In genomic region chr4:70688795-70689231, GRCh38 we compare ENCODE assay signal across 8 cellular contexts. TPM values are rescaled to one million over a fixed set of nuclear protein-coding genes. Genes with fewer than 3 reads are reported as not detected.
DNase-seq lines count a peak whose midpoint lies in the region; ATAC-seq and TF ChIP-seq lines count a peak whose summit lies in the region.

No MANE protein-coding gene starts in this region.

- peaks cover 40% of the 10 kb centered on the region for H3K36me3 Mint-ChIP-seq in Caco-2 (ENCODE audit: insufficient read depth, unreplicated experiment)

- H3K9me3 Mint-ChIP-seq in Caco-2 (ENCODE audit: unreplicated experiment) = no peaks in the 10 kb centered on the region

- H3K4me1 Mint-ChIP-seq in Caco-2 (ENCODE audit: low read depth, unreplicated experiment) = peaks cover 16% of the 10 kb centered on the region

- no peaks in the 10 kb centered on the region for H3K9me3 ChIP-seq in Caco-2
- no peaks in the 10 kb centered on the region for H3K9me3 ChIP-seq in prostate gland

- peak overlapping the region; percentile 96 for H3K4me3 Mint-ChIP-seq in Caco-2 (ENCODE audit: unreplicated experiment)

- peak overlapping the region; percentile 85 for H3K4me3 ChIP-seq in Caco-2 (ENCODE audit: low read depth, low read length)
- H3K4me3 ChIP-seq in fibroblast of villous mesenchyme (ENCODE audit: low read depth, low read length) = peak overlapping the region; percentile 99
- peak overlapping the region; percentile 65 to 82 for H3K4me3 ChIP-seq in prostate gland

- peak; percentile 0 for ATAC-seq in HG02840 (IDR thresholded peaks at IDR 0.05; ENCODE audit: low FRiP score, unreplicated experiment)
- no peak for ATAC-seq in GM18505 (IDR thresholded peaks at IDR 0.05; ENCODE audit: unreplicated experiment)
- no peak for ATAC-seq in GM19452 (IDR thresholded peaks at IDR 0.05; ENCODE audit: unreplicated experiment)

- H3K4me1 ChIP-seq in Caco-2 (peaks cover 6% of the 10 kb centered on the region; the same call in 1 of the 2 replicates), prostate gland (replicated peaks) (peaks cover 6% of the 10 kb centered on the region)

- no TSS peak for BruUV-seq in Caco-2 (replicated peaks; lab: Mats Ljungman, UMichigan)

- TF ChIP-seq POLR2A in prostate gland (IDR thresholded peaks at IDR 0.05) (no peak), GM18505 (IDR thresholded peaks at IDR 0.05; ENCODE audit: borderline replicate concordance, extremely low read depth, insufficient read depth, insufficient read length) (no peak)

- intact Hi-C loops in Caco-2 (cut with micrococcal nuclease; ENCODE audit: unreplicated experiment) (loop anchor here (1.0 to 5.0 kb wide), 5 partner anchors 15 to 304 kb away; partner anchors contain the start of gene DCK), prostate gland (cut with DNase I) (loop anchor here (2.0 to 10.0 kb wide), 2 partner anchors 16 to 146 kb away; partner anchors contain the start of gene GRSF1)

- peak overlapping the region; percentile 88 to 95 for H3K27ac ChIP-seq in prostate gland

- TF ChIP-seq CTCF in Caco-2 (IDR thresholded peaks at IDR 0.05; ENCODE audit: insufficient read depth in 1 of 2, low read depth in 1 of 2, low read length in 1 of 2, severe bottlenecking in 1 of 2, unreplicated experiment in 1 of 2) (no peak), fibroblast of villous mesenchyme (IDR thresholded peaks at IDR 0.05; ENCODE audit: insufficient read depth, low read depth, low read length) (no peak), prostate gland (IDR thresholded peaks at IDR 0.05) (no peak), GM10266 (IDR thresholded peaks at IDR 0.05; ENCODE audit: control insufficient read depth, insufficient read depth, low read depth, missing control alignments) (no peak)

- no peaks in the 10 kb centered on the region for H3K27me3 Mint-ChIP-seq in Caco-2 (ENCODE audit: insufficient read depth, unreplicated experiment)

- no peaks in the 10 kb centered on the region for H3K36me3 ChIP-seq in Caco-2 (ENCODE audit: control insufficient read depth, insufficient read depth, low read length)
- no peaks in the 10 kb centered on the region for H3K36me3 ChIP-seq in prostate gland

- DNase-seq in Caco-2 (no peak), fibroblast of villous mesenchyme (ENCODE audit: low read depth) (peak; percentile 30), prostate gland (ENCODE audit: low spot score) (no peak), GM10266 (ENCODE audit: extremely low spot score) (no peak)
- peak; percentile 2 to 18 for DNase-seq in activated CD4-positive, alpha-beta T cell treated with anti-CD3 and anti-CD28 coated beads, Interleukin-2, amount 50 U/mL, for 4 hours

- H3K27me3 ChIP-seq in Caco-2 (replicated peaks; ENCODE audit: control insufficient read depth, insufficient read depth, low read length) (no peaks in the 10 kb centered on the region), prostate gland (replicated peaks; ENCODE audit: insufficient read depth) (no peaks in the 10 kb centered on the region)

- POLR2A ChIA-PET in Caco-2 (lab: Charles Lee) = interaction anchor here (1.2 to 1.3 kb wide), 2 partner anchors 15 to 16 kb away, joined by 5 to 7 read pairs; no protein-coding TSS in a partner anchor

- CTCF ChIA-PET in Caco-2 (lab: Charles Lee) = interaction anchor here (1.3 kb wide), 1 partner anchor 15 kb away, joined by 5 read pairs; no protein-coding TSS in a partner anchor

- H3K27ac Mint-ChIP-seq in Caco-2 (ENCODE audit: unreplicated experiment) = peak overlapping the region; percentile 88

- WGBS in prostate gland = under 1% methylated on average over 19 of the region's 19 CpGs

RNA-seq across cellular contexts. Expression of gene UTP3, which starts 0.5 kb away (rescaled TPM):
- total RNA-seq in Caco-2 (2022) (28.2 and 31.4 TPM in 2 replicates), fibroblast of villous mesenchyme (15.1 and 23.3 TPM in 2 replicates), prostate gland (10 to 100 TPM; 13.4 to 19.7 TPM)

RNA-seq across cellular contexts. Expression of gene JCHAIN, which starts 22.5 kb away (rescaled TPM):
- not detected in 2 replicates for total RNA-seq in Caco-2 (2022)
- total RNA-seq in fibroblast of villous mesenchyme = 0.64 and 2.6 TPM in 2 replicates
- 1 to 10 TPM in 1 of 2 donors, under 1 TPM in 1; 0.62 to 2.0 TPM for total RNA-seq in prostate gland

RNA-seq across cellular contexts. Expression of gene RUFY3, which starts 33.0 kb away (rescaled TPM):
- total RNA-seq in Caco-2 (2022) (36.6 and 45.0 TPM in 2 replicates), fibroblast of villous mesenchyme (56.7 and 60.5 TPM in 2 replicates), prostate gland (100 to 1,000 TPM in 1 of 2 donors, 10 to 100 TPM in 1; 51.7 to 118 TPM)

Comparison
In these comparisons a context has a peak if more than half of its experiments do, and no peak if none do; other contexts are left out.
1. DNase-seq: peak in activated CD4-positive, alpha-beta T cell treated with anti-CD3 and anti-CD28 coated beads, Interleukin-2, amount 50 U/mL, for 4 hours (2 of 2) and fibroblast of villous mesenchyme (single experiment); none in Caco-2 (0 of 2), prostate gland (single experiment) and GM10266 (single experiment).
2. Peak in every context shown above with its lines, with median percentiles within 50 percentile points of each other: H3K4me3 ChIP-seq.